Comparison of ENCODE assay signal across 1 cellular context in the genomic region with DNA sequence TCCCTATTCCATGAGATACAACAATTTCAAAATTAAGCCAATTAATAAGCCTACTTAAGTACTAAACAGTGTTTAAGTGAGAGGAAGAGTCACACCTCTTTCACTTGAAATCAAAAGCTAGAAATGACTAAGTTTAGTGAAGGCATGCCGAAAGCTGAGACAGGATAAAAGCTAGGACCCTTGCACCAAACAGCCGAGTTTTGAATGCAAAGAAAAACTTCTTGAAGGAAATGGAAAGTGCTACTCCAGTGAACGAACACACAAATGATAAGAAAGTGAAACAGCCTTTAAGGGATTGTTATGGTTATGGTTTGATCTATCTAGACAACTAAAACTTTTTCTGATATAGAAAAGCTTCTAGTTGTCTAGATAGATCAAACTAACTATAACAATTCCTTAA.
TF ChIP-seq lines count a peak whose summit lies in the region.

No MANE protein-coding gene starts in this region.

TF ChIP-seq in GM12878, 131 proteins besides CTCF, POLR2A, EP300 and RAD21 (continued from another document):
- no peak for TF ChIP-seq RUNX3 (IDR thresholded peaks at IDR 0.05; ENCODE audit: low read length)
- TF ChIP-seq MTA2 (IDR thresholded peaks at IDR 0.05; ENCODE audit: low read depth) = peak; percentile 33; the same call in 1 of the 2 replicates
- TF ChIP-seq TAF1 (IDR thresholded peaks at IDR 0.05; ENCODE audit: borderline replicate concordance, low read depth, low read length) = no peak
- TF ChIP-seq RBBP5 (conservative IDR thresholded peaks at IDR 0.05) = no peak
- no peak for TF ChIP-seq YBX1 (IDR thresholded peaks at IDR 0.05)
- no peak for TF ChIP-seq POU2F2 (IDR thresholded peaks at IDR 0.05; ENCODE audit: borderline replicate concordance, low read depth, low read length)
- TF ChIP-seq GABPA (IDR thresholded peaks at IDR 0.05; ENCODE audit: low read depth) = no peak
- TF ChIP-seq MEF2B (IDR thresholded peaks at IDR 0.05; ENCODE audit: partially characterized antibody, poor library complexity, severe bottlenecking) = no peak
- TF ChIP-seq ASH2L (IDR thresholded peaks at IDR 0.05; ENCODE audit: borderline replicate concordance, low read depth) = no peak
- 0 out of 4 replicates have a peak, but pooled peaks of 1 of the 2 experiments have one; percentile 18 for TF ChIP-seq IKZF2 (IDR thresholded peaks at IDR 0.05)
- TF ChIP-seq PAX8 (IDR thresholded peaks at IDR 0.05) = no peak
- TF ChIP-seq, protein P1, sequence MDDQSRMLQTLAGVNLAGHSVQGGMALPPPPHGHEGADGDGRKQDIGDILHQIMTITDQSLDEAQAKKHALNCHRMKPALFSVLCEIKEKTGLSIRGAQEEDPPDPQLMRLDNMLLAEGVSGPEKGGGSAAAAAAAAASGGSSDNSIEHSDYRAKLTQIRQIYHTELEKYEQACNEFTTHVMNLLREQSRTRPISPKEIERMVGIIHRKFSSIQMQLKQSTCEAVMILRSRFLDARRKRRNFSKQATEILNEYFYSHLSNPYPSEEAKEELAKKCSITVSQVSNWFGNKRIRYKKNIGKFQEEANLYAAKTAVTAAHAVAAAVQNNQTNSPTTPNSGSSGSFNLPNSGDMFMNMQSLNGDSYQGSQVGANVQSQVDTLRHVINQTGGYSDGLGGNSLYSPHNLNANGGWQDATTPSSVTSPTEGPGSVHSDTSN (IDR thresholded peaks at IDR 0.05; ENCODE audit: insufficient replicate concordance, low read depth, low read length) = no peak
- TF ChIP-seq BMI1 (IDR thresholded peaks at IDR 0.05; ENCODE audit: borderline replicate concordance) = no peak
- TF ChIP-seq, protein P2, sequence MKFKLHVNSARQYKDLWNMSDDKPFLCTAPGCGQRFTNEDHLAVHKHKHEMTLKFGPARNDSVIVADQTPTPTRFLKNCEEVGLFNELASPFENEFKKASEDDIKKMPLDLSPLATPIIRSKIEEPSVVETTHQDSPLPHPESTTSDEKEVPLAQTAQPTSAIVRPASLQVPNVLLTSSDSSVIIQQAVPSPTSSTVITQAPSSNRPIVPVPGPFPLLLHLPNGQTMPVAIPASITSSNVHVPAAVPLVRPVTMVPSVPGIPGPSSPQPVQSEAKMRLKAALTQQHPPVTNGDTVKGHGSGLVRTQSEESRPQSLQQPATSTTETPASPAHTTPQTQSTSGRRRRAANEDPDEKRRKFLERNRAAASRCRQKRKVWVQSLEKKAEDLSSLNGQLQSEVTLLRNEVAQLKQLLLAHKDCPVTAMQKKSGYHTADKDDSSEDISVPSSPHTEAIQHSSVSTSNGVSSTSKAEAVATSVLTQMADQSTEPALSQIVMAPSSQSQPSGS (IDR thresholded peaks at IDR 0.05; ENCODE audit: low read length) = no peak
- TF ChIP-seq, protein P3, sequence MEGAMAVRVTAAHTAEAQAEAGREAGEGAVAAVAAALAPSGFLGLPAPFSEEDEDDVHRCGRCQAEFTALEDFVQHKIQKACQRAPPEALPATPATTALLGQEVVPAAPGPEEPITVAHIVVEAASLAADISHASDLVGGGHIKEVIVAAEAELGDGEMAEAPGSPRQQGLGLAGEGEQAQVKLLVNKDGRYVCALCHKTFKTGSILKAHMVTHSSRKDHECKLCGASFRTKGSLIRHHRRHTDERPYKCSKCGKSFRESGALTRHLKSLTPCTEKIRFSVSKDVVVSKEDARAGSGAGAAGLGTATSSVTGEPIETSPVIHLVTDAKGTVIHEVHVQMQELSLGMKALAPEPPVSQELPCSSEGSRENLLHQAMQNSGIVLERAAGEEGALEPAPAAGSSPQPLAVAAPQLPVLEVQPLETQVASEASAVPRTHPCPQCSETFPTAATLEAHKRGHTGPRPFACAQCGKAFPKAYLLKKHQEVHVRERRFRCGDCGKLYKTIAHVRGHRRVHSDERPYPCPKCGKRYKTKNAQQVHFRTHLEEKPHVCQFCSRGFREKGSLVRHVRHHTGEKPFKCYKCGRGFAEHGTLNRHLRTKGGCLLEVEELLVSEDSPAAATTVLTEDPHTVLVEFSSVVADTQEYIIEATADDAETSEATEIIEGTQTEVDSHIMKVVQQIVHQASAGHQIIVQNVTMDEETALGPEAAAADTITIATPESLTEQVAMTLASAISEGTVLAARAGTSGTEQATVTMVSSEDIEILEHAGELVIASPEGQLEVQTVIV (IDR thresholded peaks at IDR 0.05; ENCODE audit: borderline replicate concordance, partially characterized antibody) = no peak
- no peak for TF ChIP-seq TCF7 (IDR thresholded peaks at IDR 0.05; ENCODE audit: borderline replicate concordance)
- TF ChIP-seq, protein P4, sequence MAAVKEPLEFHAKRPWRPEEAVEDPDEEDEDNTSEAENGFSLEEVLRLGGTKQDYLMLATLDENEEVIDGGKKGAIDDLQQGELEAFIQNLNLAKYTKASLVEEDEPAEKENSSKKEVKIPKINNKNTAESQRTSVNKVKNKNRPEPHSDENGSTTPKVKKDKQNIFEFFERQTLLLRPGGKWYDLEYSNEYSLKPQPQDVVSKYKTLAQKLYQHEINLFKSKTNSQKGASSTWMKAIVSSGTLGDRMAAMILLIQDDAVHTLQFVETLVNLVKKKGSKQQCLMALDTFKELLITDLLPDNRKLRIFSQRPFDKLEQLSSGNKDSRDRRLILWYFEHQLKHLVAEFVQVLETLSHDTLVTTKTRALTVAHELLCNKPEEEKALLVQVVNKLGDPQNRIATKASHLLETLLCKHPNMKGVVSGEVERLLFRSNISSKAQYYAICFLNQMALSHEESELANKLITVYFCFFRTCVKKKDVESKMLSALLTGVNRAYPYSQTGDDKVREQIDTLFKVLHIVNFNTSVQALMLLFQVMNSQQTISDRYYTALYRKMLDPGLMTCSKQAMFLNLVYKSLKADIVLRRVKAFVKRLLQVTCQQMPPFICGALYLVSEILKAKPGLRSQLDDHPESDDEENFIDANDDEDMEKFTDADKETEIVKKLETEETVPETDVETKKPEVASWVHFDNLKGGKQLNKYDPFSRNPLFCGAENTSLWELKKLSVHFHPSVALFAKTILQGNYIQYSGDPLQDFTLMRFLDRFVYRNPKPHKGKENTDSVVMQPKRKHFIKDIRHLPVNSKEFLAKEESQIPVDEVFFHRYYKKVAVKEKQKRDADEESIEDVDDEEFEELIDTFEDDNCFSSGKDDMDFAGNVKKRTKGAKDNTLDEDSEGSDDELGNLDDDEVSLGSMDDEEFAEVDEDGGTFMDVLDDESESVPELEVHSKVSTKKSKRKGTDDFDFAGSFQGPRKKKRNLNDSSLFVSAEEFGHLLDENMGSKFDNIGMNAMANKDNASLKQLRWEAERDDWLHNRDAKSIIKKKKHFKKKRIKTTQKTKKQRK (IDR thresholded peaks at IDR 0.05; ENCODE audit: low read depth, low read length) = no peak
- TF ChIP-seq, protein P5, sequence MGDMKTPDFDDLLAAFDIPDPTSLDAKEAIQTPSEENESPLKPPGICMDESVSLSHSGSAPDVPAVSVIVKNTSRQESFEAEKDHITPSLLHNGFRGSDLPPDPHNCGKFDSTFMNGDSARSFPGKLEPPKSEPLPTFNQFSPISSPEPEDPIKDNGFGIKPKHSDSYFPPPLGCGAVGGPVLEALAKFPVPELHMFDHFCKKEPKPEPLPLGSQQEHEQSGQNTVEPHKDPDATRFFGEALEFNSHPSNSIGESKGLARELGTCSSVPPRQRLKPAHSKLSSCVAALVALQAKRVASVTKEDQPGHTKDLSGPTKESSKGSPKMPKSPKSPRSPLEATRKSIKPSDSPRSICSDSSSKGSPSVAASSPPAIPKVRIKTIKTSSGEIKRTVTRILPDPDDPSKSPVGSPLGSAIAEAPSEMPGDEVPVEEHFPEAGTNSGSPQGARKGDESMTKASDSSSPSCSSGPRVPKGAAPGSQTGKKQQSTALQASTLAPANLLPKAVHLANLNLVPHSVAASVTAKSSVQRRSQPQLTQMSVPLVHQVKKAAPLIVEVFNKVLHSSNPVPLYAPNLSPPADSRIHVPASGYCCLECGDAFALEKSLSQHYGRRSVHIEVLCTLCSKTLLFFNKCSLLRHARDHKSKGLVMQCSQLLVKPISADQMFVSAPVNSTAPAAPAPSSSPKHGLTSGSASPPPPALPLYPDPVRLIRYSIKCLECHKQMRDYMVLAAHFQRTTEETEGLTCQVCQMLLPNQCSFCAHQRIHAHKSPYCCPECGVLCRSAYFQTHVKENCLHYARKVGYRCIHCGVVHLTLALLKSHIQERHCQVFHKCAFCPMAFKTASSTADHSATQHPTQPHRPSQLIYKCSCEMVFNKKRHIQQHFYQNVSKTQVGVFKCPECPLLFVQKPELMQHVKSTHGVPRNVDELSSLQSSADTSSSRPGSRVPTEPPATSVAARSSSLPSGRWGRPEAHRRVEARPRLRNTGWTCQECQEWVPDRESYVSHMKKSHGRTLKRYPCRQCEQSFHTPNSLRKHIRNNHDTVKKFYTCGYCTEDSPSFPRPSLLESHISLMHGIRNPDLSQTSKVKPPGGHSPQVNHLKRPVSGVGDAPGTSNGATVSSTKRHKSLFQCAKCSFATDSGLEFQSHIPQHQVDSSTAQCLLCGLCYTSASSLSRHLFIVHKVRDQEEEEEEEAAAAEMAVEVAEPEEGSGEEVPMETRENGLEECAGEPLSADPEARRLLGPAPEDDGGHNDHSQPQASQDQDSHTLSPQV (IDR thresholded peaks at IDR 0.05) = no peak
- TF ChIP-seq MEF2A (IDR thresholded peaks at IDR 0.05; ENCODE audit: insufficient read depth, low read depth, low read length) = no peak
- peak; percentile 30; the same call in 1 of the 2 replicates for TF ChIP-seq IRF4 (IDR thresholded peaks at IDR 0.05; ENCODE audit: low read depth, low read length)
- TF ChIP-seq BCL11A (IDR thresholded peaks at IDR 0.05; ENCODE audit: low read depth, low read length) = no peak
- TF ChIP-seq PML (IDR thresholded peaks at IDR 0.05; ENCODE audit: low read length) = no peak
- TF ChIP-seq ESRRA (IDR thresholded peaks at IDR 0.05; ENCODE audit: low read length) = no peak
- no peak for TF ChIP-seq DPF2 (IDR thresholded peaks at IDR 0.05)
